Comparison of ENCODE assay signal across 24 cellular contexts in the genomic region with DNA sequence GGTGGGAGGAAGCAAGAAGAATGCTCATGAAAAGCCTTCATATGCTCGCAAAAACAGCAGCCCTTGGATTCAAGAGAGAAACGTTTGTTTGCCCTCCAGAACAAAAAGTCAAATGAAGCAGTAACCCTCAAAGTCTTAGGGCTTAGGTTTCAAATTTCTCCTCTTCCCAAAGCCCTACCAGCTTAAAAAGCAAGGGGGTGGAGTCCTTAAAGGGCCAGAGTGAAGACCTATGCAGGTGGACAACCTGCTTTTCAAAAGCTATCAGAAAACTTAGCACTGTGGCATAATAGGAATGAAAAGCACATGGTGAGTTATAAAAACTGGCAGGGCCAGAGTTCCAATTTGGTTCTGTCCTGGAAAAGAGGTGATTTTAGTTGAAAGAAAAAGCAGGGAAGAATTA.
A peak's percentile ranks its signal among the peaks of the same experiment; 100 is the strongest.
DNase-seq lines count a peak whose midpoint lies in the region; ATAC-seq, FAIRE-seq and TF ChIP-seq lines count a peak whose summit lies in the region.
"Had no signal": no experiment of that assay in that cellular context is flagged by ENCODE, and none has a peak within 500 bp of the region (broad histone marks: within the 10 kb centered on the region; RNA-seq: fewer than 3 reads in every experiment).

No MANE protein-coding gene starts in this region.

- no peaks in the 10 kb centered on the region for H3K79me2 ChIP-seq in astrocyte (ENCODE audit: insufficient read depth, low read length)

- no peaks in the 10 kb centered on the region for H3K27me3 ChIP-seq in astrocyte (ENCODE audit: insufficient read depth, low read length)
- H3K27me3 ChIP-seq in pancreas: peaks cover 0 to 9% (median 0%) of the 10 kb centered on the region in 4 donors
- H3K27me3 ChIP-seq in adrenal gland: peaks cover 2% of the 10 kb centered on the region
- H3K27me3 ChIP-seq: MG63 had no signal

- H3K36me3 ChIP-seq in astrocyte (ENCODE audit: insufficient read depth, low read length): no peaks in the 10 kb centered on the region
- no peaks in the 10 kb centered on the region for H3K36me3 ChIP-seq in pancreas
- no peaks in the 10 kb centered on the region for H3K36me3 ChIP-seq in adrenal gland (replicated peaks in 1 of 2)
- H3K36me3 ChIP-seq: HAP-1, MG63 had no signal

- DNase-seq in DMS 273 (lab: John Stamatoyannopoulos, UW; ENCODE audit: unreplicated experiment) (peak; percentile 7), DMS 273 treated with DMSO at 0.1 percent for 48 hours (lab: John Stamatoyannopoulos, UW) (no peak), astrocyte (ENCODE audit: low read depth) (no peak), left kidney (ENCODE audit: low read depth, low spot score) (peak; percentile 14), pancreas (peak in 1 of 6 donors; percentile 2), adrenal gland (no peak), A172 (ENCODE audit: low spot score) (no peak), endothelial cell (ENCODE audit: low spot score) (no peak)
- DNase-seq: GDM1; HFFc6; KBM-7; MG63; NCI-H146; NCI-H2029; NCI-H226; NCI-H524; NCI-H82; NK-92 treated with Interleukin-12 subunit alpha and Interleukin-12 subunit beta, amount 100 ng/mL, for 24 hours; PC-3 had no signal

- intact Hi-C loops in pancreas (cut with DNase I): no loop called here
- intact Hi-C loops in adrenal gland (cut with DNase I): no loop called here

- H3K27ac Mint-ChIP-seq in astrocyte (ENCODE audit: unreplicated experiment): no peak overlapping the region
- H3K27ac Mint-ChIP-seq in endothelial cell (ENCODE audit: unreplicated experiment): no peak overlapping the region
- H3K27ac Mint-ChIP-seq: GM23338, HFFc6 had no signal

- no peak overlapping the region for H2AFZ ChIP-seq in astrocyte (ENCODE audit: low read depth, low read length)
- H2AFZ ChIP-seq: GM23338 had no signal

- no peak for TF ChIP-seq POLR2A in adrenal gland (IDR thresholded peaks at IDR 0.05)

- no peak for TF ChIP-seq CTCF in astrocyte (IDR thresholded peaks at IDR 0.05; ENCODE audit: insufficient read depth, low read depth, low read length)
- no peak for TF ChIP-seq CTCF in pancreas (IDR thresholded peaks at IDR 0.05)
- no peak for TF ChIP-seq CTCF in adrenal gland (IDR thresholded peaks at IDR 0.05)
- TF ChIP-seq CTCF in endothelial cell (IDR thresholded peaks at IDR 0.05; ENCODE audit: unreplicated experiment): no peak

- H3K9me3 Mint-ChIP-seq in astrocyte (ENCODE audit: unreplicated experiment) (no peaks in the 10 kb centered on the region), endothelial cell (ENCODE audit: unreplicated experiment) (no peaks in the 10 kb centered on the region)
- H3K9me3 Mint-ChIP-seq: GM23338, HFFc6 had no signal

- no peaks in the 10 kb centered on the region for H3K4me1 ChIP-seq in astrocyte (ENCODE audit: insufficient read depth, low read length)
- H3K4me1 ChIP-seq in pancreas: no peaks in the 10 kb centered on the region
- H3K4me1 ChIP-seq in adrenal gland (replicated peaks in 1 of 2): no peaks in the 10 kb centered on the region
- H3K4me1 ChIP-seq: HAP-1 had no signal

- H3K9ac ChIP-seq in astrocyte (ENCODE audit: low read length): no peak overlapping the region

- H3K4me1 Mint-ChIP-seq in astrocyte (ENCODE audit: low read depth, unreplicated experiment) (peaks cover 6% of the 10 kb centered on the region), endothelial cell (ENCODE audit: unreplicated experiment) (no peaks in the 10 kb centered on the region)

- no peaks in the 10 kb centered on the region for H3K9me3 ChIP-seq in astrocyte (ENCODE audit: insufficient read depth, low read depth, low read length)
- no peaks in the 10 kb centered on the region for H3K9me3 ChIP-seq in pancreas
- H3K9me3 ChIP-seq in adrenal gland (replicated peaks in 1 of 3): no peaks in the 10 kb centered on the region
- H3K9me3 ChIP-seq: HAP-1, MG63 had no signal

- H3K4me3 ChIP-seq in astrocyte (ENCODE audit: insufficient read depth, low read depth, low read length): no peak overlapping the region
- no peak overlapping the region for H3K4me3 ChIP-seq in pancreas
- no peak overlapping the region for H3K4me3 ChIP-seq in adrenal gland
- H3K4me3 ChIP-seq: GM12878, GM23338, HAP-1, MG63 had no signal

- no peaks in the 10 kb centered on the region for H4K20me1 ChIP-seq in astrocyte (ENCODE audit: insufficient read depth, low read length)

- no peak overlapping the region for H3K4me2 ChIP-seq in astrocyte (ENCODE audit: low read length)
- H3K4me2 ChIP-seq: GM23338 had no signal

- 13 to 14% methylated on average over 2 of the region's 2 CpGs for WGBS in pancreas, 2 donors
- 34 to 62% (median 42%) methylated on average over 2 of the region's 2 CpGs for WGBS in adrenal gland, 4 donors

- ATAC-seq in pancreas: peak; percentile 52 to 88 (median 73)
- ATAC-seq: GM12878, GM23338, PC-3, SK-N-SH treated with all-trans-retinoic acid at 6 μM for 48 hours had no signal

- H3K4me3 Mint-ChIP-seq in astrocyte (ENCODE audit: unreplicated experiment) (no peak overlapping the region), endothelial cell (ENCODE audit: unreplicated experiment) (no peak overlapping the region)
- H3K4me3 Mint-ChIP-seq: GM23338, HFFc6 had no signal

- FAIRE-seq in astrocyte (lab: Jason Lieb, UNC) (peak; percentile 78), pancreas (lab: Jason Lieb, UNC) (no peak)
- FAIRE-seq: GM12878 had no signal

- no peaks in the 10 kb centered on the region for H3K27me3 Mint-ChIP-seq in astrocyte (ENCODE audit: low read depth, unreplicated experiment)
- H3K27me3 Mint-ChIP-seq in endothelial cell (ENCODE audit: unreplicated experiment): no peaks in the 10 kb centered on the region

- H3K36me3 Mint-ChIP-seq in astrocyte (ENCODE audit: low read depth, unreplicated experiment) (no peaks in the 10 kb centered on the region), endothelial cell (ENCODE audit: low read depth, unreplicated experiment) (no peaks in the 10 kb centered on the region)

- H3K27ac ChIP-seq in astrocyte (ENCODE audit: low read depth, low read length): no peak overlapping the region
- H3K27ac ChIP-seq in pancreas: no peak overlapping the region
- H3K27ac ChIP-seq in adrenal gland: no peak overlapping the region
- H3K27ac ChIP-seq: 22Rv1 had no signal

Comparison
In these comparisons a context has a peak if more than half of its experiments do, and no peak if none do; other contexts are left out.
1. DNase-seq: peak in DMS 273 (single experiment) and left kidney (single experiment); none in DMS 273 treated with DMSO at 0.1 percent for 48 hours (single experiment), astrocyte (single experiment), adrenal gland (0 of 7), A172 (single experiment) and endothelial cell (single experiment).